30 cellular contexts compared by ENCODE assay signal in genomic region chr1:87572008-87572407, GRCh38.
"Had no signal": no experiment of that assay in that cellular context is flagged by ENCODE, and none has a peak within 500 bp of the region (broad histone marks: within the 10 kb centered on the region; RNA-seq: fewer than 3 reads in every experiment).

No MANE protein-coding gene starts in this region.

- H3K27me3 Mint-ChIP-seq: progenitor cell of endocrine pancreas; stimulated activated naive B cell treated with anti-CD40 and anti-IgM and Interleukin-4, amounts not matched to agents 10 μg/mL and 1 μg/mL and 100 μg/mL, for 72 hours; stimulated activated naive CD8-positive, alpha-beta T cell treated with anti-CD3 and anti-CD28 coated beads, Interleukin-15, Interleukin-2, amounts not matched to agents 100 ng/mL and 50 ng/mL, for 24 hours had no signal

- H3K79me2 ChIP-seq: parathyroid adenoma had no signal

- H3K27ac Mint-ChIP-seq: naive thymus-derived CD4-positive, alpha-beta T cell; natural killer cell; nephron; neural progenitor cell; progenitor cell of endocrine pancreas; stimulated activated effector memory CD8-positive, alpha-beta T cell treated with anti-CD3 and anti-CD28 coated beads, Interleukin-12 subunit alpha, Interleukin-12 subunit beta, amount 100 ng/mL, for 72 hours; stimulated activated naive B cell treated with anti-CD40 and anti-IgM and Interleukin-4, amounts not matched to agents 10 μg/mL and 1 μg/mL and 100 μg/mL, for 72 hours; stimulated activated naive CD8-positive, alpha-beta T cell treated with anti-CD3 and anti-CD28 coated beads, Interleukin-15, Interleukin-2, amounts not matched to agents 100 ng/mL and 50 ng/mL, for 24 hours had no signal

- H3K4me3 Mint-ChIP-seq: naive thymus-derived CD4-positive, alpha-beta T cell; natural killer cell; nephron; neural progenitor cell; stimulated activated effector memory CD8-positive, alpha-beta T cell treated with anti-CD3 and anti-CD28 coated beads, Interleukin-12 subunit alpha, Interleukin-12 subunit beta, amount 100 ng/mL, for 72 hours; stimulated activated naive B cell treated with anti-CD40 and anti-IgM and Interleukin-4, amounts not matched to agents 10 μg/mL and 1 μg/mL and 100 μg/mL, for 72 hours; stimulated activated naive CD8-positive, alpha-beta T cell treated with anti-CD3 and anti-CD28 coated beads, Interleukin-15, Interleukin-2, amounts not matched to agents 100 ng/mL and 50 ng/mL, for 24 hours had no signal

- H3K27ac ChIP-seq: neural progenitor cell, ovary, parathyroid adenoma, psoas muscle, skin epidermis, spleen, stomach, thoracic aorta, thyroid gland, tibial nerve, upper lobe of left lung, vagina had no signal

- H3K9me3 ChIP-seq: ovary, psoas muscle, spleen, stomach, thoracic aorta, thyroid gland, tibial nerve, upper lobe of left lung, vagina had no signal

- ATAC-seq: naive thymus-derived CD4-positive, alpha-beta T cell; natural killer cell; psoas muscle; right cardiac atrium; sciatic nerve; stimulated activated effector memory CD8-positive, alpha-beta T cell treated with anti-CD3 and anti-CD28 coated beads, Interleukin-12 subunit alpha, Interleukin-12 subunit beta, amount 100 ng/mL, for 72 hours; stimulated activated naive B cell treated with anti-CD40 and anti-IgM and Interleukin-4, amounts not matched to agents 10 μg/mL and 1 μg/mL and 100 μg/mL, for 72 hours had no signal

- H3K4me1 ChIP-seq: neural progenitor cell, parathyroid adenoma, psoas muscle, spleen, stomach, thyroid gland, tibial nerve, upper lobe of left lung, vagina had no signal

- DNase-seq: naive thymus-derived CD4-positive, alpha-beta T cell; natural killer cell; occipital lobe; ovary; posterior cingulate gyrus; psoas muscle; spleen; stimulated activated CD4-positive, alpha-beta T cell treated with anti-CD3 and anti-CD28 coated beads, Interleukin-12 subunit alpha, Interleukin-12 subunit beta, amount 100 ng/mL, for 4 hours; stimulated activated CD4-positive, alpha-beta T cell treated with anti-CD3 and anti-CD28 coated beads, Interleukin-1b, Interleukin-23, amount 100 ng/mL, for 48 hours; stimulated activated CD4-positive, alpha-beta T cell treated with anti-CD3 and anti-CD28 coated beads, Interleukin-4, amount 100 ng/mL, for 24 hours; stimulated activated naive B cell treated with anti-CD40 and anti-IgM and Interleukin-4, amounts not matched to agents 10 μg/mL and 1 μg/mL and 100 μg/mL, for 72 hours; stimulated activated naive CD4-positive, alpha-beta T cell treated with Interleukin-2 at 50 U/mL for 16 hours; stomach; thyroid gland; trophoblast cell had no signal

- H3K9ac ChIP-seq: neural progenitor cell, parathyroid adenoma had no signal

- H3K9me3 Mint-ChIP-seq: naive thymus-derived CD4-positive, alpha-beta T cell; natural killer cell; nephron; neural progenitor cell; stimulated activated effector memory CD8-positive, alpha-beta T cell treated with anti-CD3 and anti-CD28 coated beads, Interleukin-12 subunit alpha, Interleukin-12 subunit beta, amount 100 ng/mL, for 72 hours; stimulated activated naive B cell treated with anti-CD40 and anti-IgM and Interleukin-4, amounts not matched to agents 10 μg/mL and 1 μg/mL and 100 μg/mL, for 72 hours; stimulated activated naive CD8-positive, alpha-beta T cell treated with anti-CD3 and anti-CD28 coated beads, Interleukin-15, Interleukin-2, amounts not matched to agents 100 ng/mL and 50 ng/mL, for 24 hours had no signal

- H3K4me3 ChIP-seq: neural progenitor cell, ovary, psoas muscle, skin epidermis, smooth muscle cell, spleen, stomach, thoracic aorta, thyroid gland, tibial nerve, upper lobe of left lung, vagina had no signal

- H3K36me3 ChIP-seq: neural progenitor cell, ovary, spleen, stomach, thoracic aorta, thyroid gland, tibial nerve, upper lobe of left lung, vagina had no signal

- H3K4me1 Mint-ChIP-seq: naive thymus-derived CD4-positive, alpha-beta T cell; natural killer cell; neural progenitor cell; stimulated activated effector memory CD8-positive, alpha-beta T cell treated with anti-CD3 and anti-CD28 coated beads, Interleukin-12 subunit alpha, Interleukin-12 subunit beta, amount 100 ng/mL, for 72 hours; stimulated activated naive B cell treated with anti-CD40 and anti-IgM and Interleukin-4, amounts not matched to agents 10 μg/mL and 1 μg/mL and 100 μg/mL, for 72 hours had no signal

- H3K27me3 ChIP-seq: neural progenitor cell, ovary, spleen, stomach, thyroid gland, tibial nerve, upper lobe of left lung, vagina had no signal

- FAIRE-seq: urothelium cell line had no signal

- H3K36me3 Mint-ChIP-seq: naive thymus-derived CD4-positive, alpha-beta T cell; natural killer cell; neural progenitor cell; stimulated activated effector memory CD8-positive, alpha-beta T cell treated with anti-CD3 and anti-CD28 coated beads, Interleukin-12 subunit alpha, Interleukin-12 subunit beta, amount 100 ng/mL, for 72 hours; stimulated activated naive B cell treated with anti-CD40 and anti-IgM and Interleukin-4, amounts not matched to agents 10 μg/mL and 1 μg/mL and 100 μg/mL, for 72 hours had no signal

- H2AFZ ChIP-seq: neural progenitor cell, parathyroid adenoma had no signal

- H3K4me2 ChIP-seq: neural progenitor cell, smooth muscle cell had no signal
